ENCODE assay signal across 1 cellular context in the genomic region with DNA sequence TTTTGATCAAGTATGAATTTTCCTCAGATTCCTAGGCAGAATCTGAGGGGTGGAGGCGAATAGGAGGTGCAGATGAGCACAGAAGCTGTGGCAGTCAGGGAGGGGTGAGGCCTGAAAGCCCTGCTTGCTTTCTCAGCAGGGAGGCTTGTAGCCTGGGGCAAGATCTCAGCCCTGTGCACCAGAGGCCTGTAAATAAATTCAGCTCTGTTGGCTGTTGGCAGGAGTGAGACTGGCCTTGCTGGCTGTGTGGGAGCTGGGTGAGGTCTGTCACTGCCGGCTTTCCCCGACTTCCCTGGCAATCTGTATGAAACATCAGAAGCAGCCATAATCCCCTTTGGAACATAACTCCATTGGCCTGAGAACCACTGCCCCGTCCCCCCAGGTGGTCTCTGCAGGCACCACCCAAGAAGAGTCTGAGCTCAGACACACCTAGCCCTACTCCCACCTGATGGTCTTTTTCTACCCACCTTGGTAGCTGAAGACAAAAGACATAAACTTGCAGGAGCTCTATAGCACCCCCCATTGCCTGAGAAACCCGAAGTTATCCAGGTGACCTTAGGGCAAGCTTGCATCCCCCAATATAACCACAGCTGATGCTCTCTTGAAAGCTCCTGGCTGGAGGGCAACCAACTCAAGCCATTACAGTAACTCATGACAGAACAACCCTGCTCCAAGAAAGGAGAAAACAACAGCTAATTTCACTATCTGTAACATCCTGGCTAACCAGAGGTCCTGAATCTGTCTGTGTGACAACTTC.
TF ChIP-seq lines count a peak whose summit lies in the region.

No MANE protein-coding gene starts in this region.

TF ChIP-seq in GM23338, 12 proteins besides CTCF, POLR2A, EP300 and RAD21 (continued from another document):
- TF ChIP-seq, protein P1, sequence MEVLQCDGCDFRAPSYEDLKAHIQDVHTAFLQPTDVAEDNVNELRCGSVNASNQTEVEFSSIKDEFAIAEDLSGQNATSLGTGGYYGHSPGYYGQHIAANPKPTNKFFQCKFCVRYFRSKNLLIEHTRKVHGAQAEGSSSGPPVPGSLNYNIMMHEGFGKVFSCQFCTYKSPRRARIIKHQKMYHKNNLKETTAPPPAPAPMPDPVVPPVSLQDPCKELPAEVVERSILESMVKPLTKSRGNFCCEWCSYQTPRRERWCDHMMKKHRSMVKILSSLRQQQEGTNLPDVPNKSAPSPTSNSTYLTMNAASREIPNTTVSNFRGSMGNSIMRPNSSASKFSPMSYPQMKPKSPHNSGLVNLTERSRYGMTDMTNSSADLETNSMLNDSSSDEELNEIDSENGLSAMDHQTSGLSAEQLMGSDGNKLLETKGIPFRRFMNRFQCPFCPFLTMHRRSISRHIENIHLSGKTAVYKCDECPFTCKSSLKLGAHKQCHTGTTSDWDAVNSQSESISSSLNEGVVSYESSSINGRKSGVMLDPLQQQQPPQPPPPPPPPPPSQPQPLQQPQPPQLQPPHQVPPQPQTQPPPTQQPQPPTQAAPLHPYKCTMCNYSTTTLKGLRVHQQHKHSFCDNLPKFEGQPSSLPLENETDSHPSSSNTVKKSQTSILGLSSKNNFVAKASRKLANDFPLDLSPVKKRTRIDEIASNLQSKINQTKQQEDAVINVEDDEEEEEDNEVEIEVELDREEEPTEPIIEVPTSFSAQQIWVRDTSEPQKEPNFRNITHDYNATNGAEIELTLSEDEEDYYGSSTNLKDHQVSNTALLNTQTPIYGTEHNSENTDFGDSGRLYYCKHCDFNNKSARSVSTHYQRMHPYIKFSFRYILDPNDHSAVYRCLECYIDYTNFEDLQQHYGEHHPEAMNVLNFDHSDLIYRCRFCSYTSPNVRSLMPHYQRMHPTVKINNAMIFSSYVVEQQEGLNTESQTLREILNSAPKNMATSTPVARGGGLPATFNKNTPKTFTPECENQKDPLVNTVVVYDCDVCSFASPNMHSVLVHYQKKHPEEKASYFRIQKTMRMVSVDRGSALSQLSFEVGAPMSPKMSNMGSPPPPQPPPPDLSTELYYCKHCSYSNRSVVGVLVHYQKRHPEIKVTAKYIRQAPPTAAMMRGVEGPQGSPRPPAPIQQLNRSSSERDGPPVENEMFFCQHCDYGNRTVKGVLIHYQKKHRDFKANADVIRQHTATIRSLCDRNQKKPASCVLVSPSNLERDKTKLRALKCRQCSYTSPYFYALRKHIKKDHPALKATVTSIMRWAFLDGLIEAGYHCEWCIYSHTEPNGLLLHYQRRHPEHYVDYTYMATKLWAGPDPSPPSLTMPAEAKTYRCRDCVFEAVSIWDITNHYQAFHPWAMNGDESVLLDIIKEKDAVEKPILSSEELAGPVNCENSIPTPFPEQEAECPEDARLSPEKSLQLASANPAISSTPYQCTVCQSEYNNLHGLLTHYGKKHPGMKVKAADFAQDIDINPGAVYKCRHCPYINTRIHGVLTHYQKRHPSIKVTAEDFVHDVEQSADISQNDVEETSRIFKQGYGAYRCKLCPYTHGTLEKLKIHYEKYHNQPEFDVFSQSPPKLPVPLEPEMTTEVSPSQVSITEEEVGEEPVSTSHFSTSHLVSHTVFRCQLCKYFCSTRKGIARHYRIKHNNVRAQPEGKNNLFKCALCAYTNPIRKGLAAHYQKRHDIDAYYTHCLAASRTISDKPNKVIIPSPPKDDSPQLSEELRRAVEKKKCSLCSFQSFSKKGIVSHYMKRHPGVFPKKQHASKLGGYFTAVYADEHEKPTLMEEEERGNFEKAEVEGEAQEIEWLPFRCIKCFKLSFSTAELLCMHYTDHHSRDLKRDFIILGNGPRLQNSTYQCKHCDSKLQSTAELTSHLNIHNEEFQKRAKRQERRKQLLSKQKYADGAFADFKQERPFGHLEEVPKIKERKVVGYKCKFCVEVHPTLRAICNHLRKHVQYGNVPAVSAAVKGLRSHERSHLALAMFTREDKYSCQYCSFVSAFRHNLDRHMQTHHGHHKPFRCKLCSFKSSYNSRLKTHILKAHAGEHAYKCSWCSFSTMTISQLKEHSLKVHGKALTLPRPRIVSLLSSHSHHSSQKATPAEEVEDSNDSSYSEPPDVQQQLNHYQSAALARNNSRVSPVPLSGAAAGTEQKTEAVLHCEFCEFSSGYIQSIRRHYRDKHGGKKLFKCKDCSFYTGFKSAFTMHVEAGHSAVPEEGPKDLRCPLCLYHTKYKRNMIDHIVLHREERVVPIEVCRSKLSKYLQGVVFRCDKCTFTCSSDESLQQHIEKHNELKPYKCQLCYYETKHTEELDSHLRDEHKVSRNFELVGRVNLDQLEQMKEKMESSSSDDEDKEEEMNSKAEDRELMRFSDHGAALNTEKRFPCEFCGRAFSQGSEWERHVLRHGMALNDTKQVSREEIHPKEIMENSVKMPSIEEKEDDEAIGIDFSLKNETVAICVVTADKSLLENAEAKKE (CRISPR knock-in tag; IDR thresholded peaks at IDR 0.05): peak; percentile 9; the same call in 1 of the 2 replicates
TF ChIP-seq in GM23338: peak in this region for 1.
